22 cellular contexts compared by ENCODE assay signal in the genomic region with DNA sequence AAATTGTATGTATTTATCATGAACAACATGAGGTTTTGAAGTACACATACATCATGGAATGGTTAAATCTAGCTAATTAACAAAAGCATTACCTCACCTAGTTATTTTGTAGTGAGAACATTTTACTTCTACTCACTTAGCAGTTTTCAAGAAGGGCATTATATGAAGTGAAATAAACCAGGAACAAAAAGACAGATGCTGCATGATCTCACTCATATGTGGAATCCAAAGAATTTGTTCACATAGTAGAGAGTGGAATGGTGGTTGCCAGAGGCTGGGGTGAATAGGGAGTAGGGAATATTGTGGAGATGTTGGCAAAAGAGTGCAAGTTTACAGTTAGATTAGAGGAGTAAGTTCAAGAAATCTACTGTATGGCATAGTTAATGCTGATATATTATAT.
DNase-seq lines count a peak whose midpoint lies in the region; ATAC-seq, FAIRE-seq and TF ChIP-seq lines count a peak whose summit lies in the region.
"Had no signal": no experiment of that assay in that cellular context is flagged by ENCODE, and none has a peak within 500 bp of the region (broad histone marks: within the 10 kb centered on the region; RNA-seq: fewer than 3 reads in every experiment).

No MANE protein-coding gene starts in this region.

- H3K23ac ChIP-seq in IMR-90 (ENCODE audit: low read depth, low read length) = no peak overlapping the region
- H3K23ac ChIP-seq in trophoblast cell (ENCODE audit: low read length) = no peak overlapping the region

- no peaks in the 10 kb centered on the region for H3K9me3 ChIP-seq in IMR-90 (ENCODE audit: control insufficient read depth, insufficient read depth, low read length)
- H3K9me3 ChIP-seq in astrocyte (ENCODE audit: insufficient read depth, low read depth, low read length) = no peaks in the 10 kb centered on the region
- H3K9me3 ChIP-seq in hepatocyte (ENCODE audit: low read depth) = no peaks in the 10 kb centered on the region
- no peaks in the 10 kb centered on the region for H3K9me3 ChIP-seq in trophoblast cell (ENCODE audit: insufficient read depth, low read depth, low read length)
- H3K9me3 ChIP-seq in right cardiac atrium (ENCODE audit: control insufficient read depth, low read length) = no peaks in the 10 kb centered on the region
- H3K9me3 ChIP-seq: neutrophil, sigmoid colon, testis had no signal

- H3K9me2 ChIP-seq in hepatocyte (replicated peaks; ENCODE audit: insufficient read depth) = no peaks in the 10 kb centered on the region

- no peak overlapping the region for H3K4ac ChIP-seq in IMR-90 (ENCODE audit: low read depth, low read length)
- H3K4ac ChIP-seq in trophoblast cell (ENCODE audit: low read depth, low read length) = no peak overlapping the region

- no peak overlapping the region for H4K5ac ChIP-seq in IMR-90 (ENCODE audit: low read depth, low read length)

- no peaks in the 10 kb centered on the region for H3K9me3 Mint-ChIP-seq in astrocyte (ENCODE audit: unreplicated experiment)
- H3K9me3 Mint-ChIP-seq: stimulated activated memory B cell treated with anti-CD40 and anti-IgM and Interleukin-4, amounts not matched to agents 10 μg/mL and 1 μg/mL and 100 μg/mL, for 72 hours had no signal

- H3K4me2 ChIP-seq in IMR-90 (ENCODE audit: low read depth, low read length) (no peak overlapping the region), astrocyte (ENCODE audit: low read length) (no peak overlapping the region), hepatocyte (no peak overlapping the region), trophoblast cell (ENCODE audit: low read length) (no peak overlapping the region)
- H3K4me2 ChIP-seq: PC-9 had no signal

- H3K36me3 Mint-ChIP-seq in astrocyte (ENCODE audit: low read depth, unreplicated experiment) = no peaks in the 10 kb centered on the region
- H3K36me3 Mint-ChIP-seq: CD8-positive, alpha-beta T cell; stimulated activated memory B cell treated with anti-CD40 and anti-IgM and Interleukin-4, amounts not matched to agents 10 μg/mL and 1 μg/mL and 100 μg/mL, for 72 hours had no signal

- no peak overlapping the region for H4K12ac ChIP-seq in trophoblast cell (ENCODE audit: low read depth, low read length)

- H3K14ac ChIP-seq in IMR-90 (replicated peaks; ENCODE audit: low read depth, low read length) = no peak overlapping the region
- no peak overlapping the region for H3K14ac ChIP-seq in trophoblast cell (ENCODE audit: low read length)

- H3K4me1 Mint-ChIP-seq in astrocyte (ENCODE audit: low read depth, unreplicated experiment) = peaks cover 14% of the 10 kb centered on the region
- H3K4me1 Mint-ChIP-seq: stimulated activated memory B cell treated with anti-CD40 and anti-IgM and Interleukin-4, amounts not matched to agents 10 μg/mL and 1 μg/mL and 100 μg/mL, for 72 hours had no signal

- H2AFZ ChIP-seq in IMR-90 (replicated peaks; ENCODE audit: low read length, poor library complexity) = no peak overlapping the region
- no peak overlapping the region for H2AFZ ChIP-seq in astrocyte (ENCODE audit: low read depth, low read length)
- no peak overlapping the region for H2AFZ ChIP-seq in hepatocyte
- H2AFZ ChIP-seq in trophoblast cell (ENCODE audit: insufficient read depth, low read length, poor library complexity) = no peak overlapping the region
- H2AFZ ChIP-seq: PC-9 had no signal

- no peaks in the 10 kb centered on the region for H3K9me1 ChIP-seq in IMR-90 (ENCODE audit: insufficient read depth, low read length)

- no TSS peak for BruUV-seq in IMR-90 (replicated peaks; lab: Mats Ljungman, UMichigan)

- H4K20me1 ChIP-seq in IMR-90 (ENCODE audit: insufficient read depth, low read length) (no peaks in the 10 kb centered on the region), astrocyte (ENCODE audit: insufficient read depth, low read length) (no peaks in the 10 kb centered on the region), hepatocyte (ENCODE audit: insufficient read depth, poor library complexity, severe bottlenecking) (no peaks in the 10 kb centered on the region)

- POLR2A ChIA-PET in IMR-90 (lab: Charles Lee; ENCODE audit: unreplicated experiment) = no interaction called here

- H2AK5ac ChIP-seq in IMR-90 (ENCODE audit: low read depth, low read length) = no peak overlapping the region
- no peak overlapping the region for H2AK5ac ChIP-seq in trophoblast cell (ENCODE audit: low read length)

- H3K27ac ChIP-seq in IMR-90 (ENCODE audit: insufficient read depth, low read length) (no peak overlapping the region), astrocyte (ENCODE audit: low read depth, low read length) (no peak overlapping the region), hepatocyte (no peak overlapping the region), trophoblast cell (ENCODE audit: low read depth, low read length) (peak overlapping the region; percentile 27), right cardiac atrium (ENCODE audit: low read length) (no peak overlapping the region)
- H3K27ac ChIP-seq: neutrophil, PC-9, sigmoid colon, testis had no signal

- H3K36me3 ChIP-seq in IMR-90 (ENCODE audit: control insufficient read depth, insufficient read depth, low read length) (no peaks in the 10 kb centered on the region), astrocyte (ENCODE audit: insufficient read depth, low read length) (no peaks in the 10 kb centered on the region), hepatocyte (replicated peaks; ENCODE audit: insufficient read depth, low read depth) (no peaks in the 10 kb centered on the region), trophoblast cell (ENCODE audit: control insufficient read depth in 1 of 2, insufficient read depth in 2 of 2, low read length in 2 of 2) (no peaks in the 10 kb centered on the region)
- H3K36me3 ChIP-seq: neutrophil, sigmoid colon had no signal

- DNase-seq in IMR-90 (peak; percentile 0), astrocyte (ENCODE audit: low read depth) (peak; percentile 68), hepatocyte (ENCODE audit: low spot score) (peak; percentile 10), trophoblast cell (peak in 1 of 2 donors; percentile 11), NAMALWA (ENCODE audit: low spot score) (no peak), right cardiac atrium (no peak)
- DNase-seq: activated CD4-positive, alpha-beta T cell treated with anti-CD3 and anti-CD28 coated beads, Interleukin-2, amount 50 U/mL, for 1 hour; CD8-positive, alpha-beta T cell; DMS79; NCI-H1436; PC-9; SIG-M5; sigmoid colon; testis had no signal

- TF ChIP-seq POLR2A in IMR-90 (IDR thresholded peaks at IDR 0.05; ENCODE audit: low read depth, low read length) = no peak

- H2BK12ac ChIP-seq in trophoblast cell (ENCODE audit: low read length) = no peak overlapping the region

- H3K18ac ChIP-seq in IMR-90 (ENCODE audit: low read depth, low read length) (no peak overlapping the region), trophoblast cell (ENCODE audit: low read length) (no peak overlapping the region)

- ATAC-seq in IMR-90 (ENCODE audit: low read depth) (peak; percentile 66), GM21786 (IDR thresholded peaks at IDR 0.05; ENCODE audit: unreplicated experiment) (no peak), HG03135 (IDR thresholded peaks at IDR 0.05; ENCODE audit: unreplicated experiment) (no peak), right cardiac atrium (no peak)
- ATAC-seq: CD8-positive, alpha-beta T cell; HepG2; stimulated activated memory B cell treated with anti-CD40 and anti-IgM and Interleukin-4, amounts not matched to agents 10 μg/mL and 1 μg/mL and 100 μg/mL, for 72 hours had no signal

- H3K4me3 ChIP-seq in IMR-90 (ENCODE audit: insufficient read depth, low read depth, low read length) (no peak overlapping the region), astrocyte (ENCODE audit: insufficient read depth, low read depth, low read length) (no peak overlapping the region), hepatocyte (no peak overlapping the region), trophoblast cell (ENCODE audit: low read depth, low read length) (no peak overlapping the region), right cardiac atrium (ENCODE audit: low read length) (no peak overlapping the region)
- H3K4me3 ChIP-seq: PC-9, sigmoid colon, testis had no signal

- H2BK120ac ChIP-seq in IMR-90 (ENCODE audit: low read depth, low read length) (no peak overlapping the region), trophoblast cell (ENCODE audit: insufficient read depth, low read length, poor library complexity) (no peak overlapping the region)

- no peaks in the 10 kb centered on the region for H3K4me1 ChIP-seq in IMR-90 (ENCODE audit: control insufficient read depth, insufficient read depth, low read length)
- H3K4me1 ChIP-seq in astrocyte (ENCODE audit: insufficient read depth, low read length) = no peaks in the 10 kb centered on the region
- H3K4me1 ChIP-seq in hepatocyte (ENCODE audit: insufficient read depth) = peaks cover 3% of the 10 kb centered on the region
- peaks cover 0 to 4% of the 10 kb centered on the region in 2 experiments for H3K4me1 ChIP-seq in trophoblast cell (ENCODE audit: control insufficient read depth in 1 of 2, insufficient read depth in 2 of 2, low read length in 2 of 2)
- H3K4me1 ChIP-seq in right cardiac atrium (ENCODE audit: control insufficient read depth, insufficient read depth, low read length) = no peaks in the 10 kb centered on the region
- H3K4me1 ChIP-seq: testis had no signal

- no peak overlapping the region for H2BK20ac ChIP-seq in IMR-90 (ENCODE audit: low read depth, low read length)

- H2BK15ac ChIP-seq in IMR-90 (ENCODE audit: low read depth, low read length) = no peak overlapping the region

- no peaks in the 10 kb centered on the region for H3K79me2 ChIP-seq in astrocyte (ENCODE audit: insufficient read depth, low read length)
- no peaks in the 10 kb centered on the region for H3K79me2 ChIP-seq in hepatocyte
- no peaks in the 10 kb centered on the region for H3K79me2 ChIP-seq in trophoblast cell (ENCODE audit: control insufficient read depth, insufficient read depth, low read length, poor library complexity)

- H3K9ac ChIP-seq in IMR-90 (ENCODE audit: low read depth, low read length) (no peak overlapping the region), astrocyte (ENCODE audit: low read length) (no peak overlapping the region), trophoblast cell (ENCODE audit: low read length) (no peak overlapping the region)

- intact Hi-C loops in IMR-90 (cut with micrococcal nuclease) (no loop called here), right cardiac atrium (cut with DNase I) (no loop called here)

- dilution Hi-C loops in IMR-90 (cut with HindIII; ENCODE audit: low sequenced_read_pairs, unreplicated experiment) = no loop called here

- peak overlapping the region; percentile 49 for H3K27ac Mint-ChIP-seq in astrocyte (ENCODE audit: unreplicated experiment)
- H3K27ac Mint-ChIP-seq: activated T-helper 2 cell treated with anti-CD3 and anti-CD28 coated beads, Interferon-gamma antibody, Interleukin-2, Interleukin-4, amounts not matched to agents 10 μg/mL and 5 μg/mL and 100 μg/mL, durations not matched to agents 14 hours and 24 hours and 36 hours; CD8-positive, alpha-beta T cell; stimulated activated memory B cell treated with anti-CD40 and anti-IgM and Interleukin-4, amounts not matched to agents 10 μg/mL and 1 μg/mL and 100 μg/mL, for 72 hours; T-helper 1 cell treated with Interleukin-12 subunit alpha and Interleukin-12 subunit beta and Interleukin-4 antibody, amounts not matched to agents 30 μg/mL and 1 μg/mL, for 36 hours had no signal

- H2BK5ac ChIP-seq in IMR-90 (ENCODE audit: low read depth, low read length, poor library complexity, severe bottlenecking) = no peak overlapping the region
- no peak overlapping the region for H2BK5ac ChIP-seq in trophoblast cell (ENCODE audit: low read depth, low read length, poor library complexity)

- H3K27me3 ChIP-seq in IMR-90 (ENCODE audit: control insufficient read depth, insufficient read depth, low read length) (no peaks in the 10 kb centered on the region), astrocyte (ENCODE audit: insufficient read depth, low read length) (no peaks in the 10 kb centered on the region), hepatocyte (no peaks in the 10 kb centered on the region), trophoblast cell (ENCODE audit: insufficient read depth, low read length) (no peaks in the 10 kb centered on the region), right cardiac atrium (ENCODE audit: control insufficient read depth, insufficient read depth) (no peaks in the 10 kb centered on the region)
- H3K27me3 ChIP-seq: neutrophil, sigmoid colon, testis had no signal

- CTCF ChIA-PET in IMR-90 (lab: Yijun Ruan, JAX) = no interaction called here

- H3K79me1 ChIP-seq in IMR-90 (ENCODE audit: low read depth in 1 of 2, low read length in 2 of 2) (no peaks in the 10 kb centered on the region), trophoblast cell (ENCODE audit: low read length) (peaks cover 5% of the 10 kb centered on the region)

- no peak for TF ChIP-seq RAD21 in IMR-90 (IDR thresholded peaks at IDR 0.05; ENCODE audit: low read length)

- no peak overlapping the region for H3K4me3 Mint-ChIP-seq in astrocyte (ENCODE audit: unreplicated experiment)
- H3K4me3 Mint-ChIP-seq: CD8-positive, alpha-beta T cell; stimulated activated memory B cell treated with anti-CD40 and anti-IgM and Interleukin-4, amounts not matched to agents 10 μg/mL and 1 μg/mL and 100 μg/mL, for 72 hours; T-helper 1 cell treated with Interleukin-12 subunit alpha and Interleukin-12 subunit beta and Interleukin-4 antibody, amounts not matched to agents 30 μg/mL and 1 μg/mL, for 36 hours had no signal

- H3K56ac ChIP-seq in IMR-90 (ENCODE audit: extremely low read depth, insufficient read depth, low read length) = no peak overlapping the region

- TF ChIP-seq CTCF in IMR-90 (conservative IDR thresholded peaks at IDR 0.05; ENCODE audit: low read depth, low read length) = no peak
- no peak for TF ChIP-seq CTCF in astrocyte (IDR thresholded peaks at IDR 0.05; ENCODE audit: insufficient read depth, low read depth, low read length)
- no peak for TF ChIP-seq CTCF in hepatocyte (IDR thresholded peaks at IDR 0.05; ENCODE audit: poor library complexity)

- in situ Hi-C loops in IMR-90 (cut with MboI; ENCODE audit: low sequenced_read_pairs) = no loop called here

- no peak overlapping the region for H4K8ac ChIP-seq in IMR-90 (ENCODE audit: low read depth in 2 of 2, low read length in 2 of 2)
- no peak overlapping the region for H4K8ac ChIP-seq in trophoblast cell (ENCODE audit: low read depth, low read length)

- H4K91ac ChIP-seq in IMR-90 (ENCODE audit: insufficient read depth, low read depth, low read length) = no peak overlapping the region
- H4K91ac ChIP-seq in trophoblast cell (ENCODE audit: low read depth, low read length) = no peak overlapping the region

- no peak overlapping the region for H2AK9ac ChIP-seq in IMR-90 (replicated peaks; ENCODE audit: low read depth, low read length, poor library complexity)

- no peaks in the 10 kb centered on the region for H3K27me3 Mint-ChIP-seq in astrocyte (ENCODE audit: low read depth, unreplicated experiment)
- H3K27me3 Mint-ChIP-seq: stimulated activated memory B cell treated with anti-CD40 and anti-IgM and Interleukin-4, amounts not matched to agents 10 μg/mL and 1 μg/mL and 100 μg/mL, for 72 hours had no signal

- FAIRE-seq in astrocyte (lab: Jason Lieb, UNC) = no peak
- FAIRE-seq: GM12891, HepG2 had no signal

Comparison
In these comparisons a context has a peak if more than half of its experiments do, and no peak if none do; other contexts are left out.
1. DNase-seq: peak in IMR-90 (single experiment), astrocyte (single experiment) and hepatocyte (single experiment); none in NAMALWA (single experiment) and right cardiac atrium (0 of 3).